In genomic region chr10:3152566-3152935, GRCh38 we compare ENCODE assay signal across 18 cellular contexts.
"Had no signal": no experiment of that assay in that cellular context is flagged by ENCODE, and none has a peak within 500 bp of the region (broad histone marks: within the 10 kb centered on the region; RNA-seq: fewer than 3 reads in every experiment).

No MANE protein-coding gene starts in this region.

- H3K27me3 ChIP-seq: breast epithelium, foreskin keratinocyte, sigmoid colon, SJCRH30, tibial artery had no signal

- H3K4me3 Mint-ChIP-seq: central memory CD8-positive, alpha-beta T cell; naive B cell; neural crest cell; stimulated activated naive CD8-positive, alpha-beta T cell treated with anti-CD3 and anti-CD28 coated beads, Interleukin-15, Interleukin-2, amounts not matched to agents 100 ng/mL and 50 ng/mL, for 24 hours; T-cell had no signal

- H3K4me1 ChIP-seq: breast epithelium, foreskin keratinocyte, lower lobe of right lung, sigmoid colon, SJCRH30, tibial artery had no signal

- H3K27ac Mint-ChIP-seq: stimulated activated naive CD8-positive, alpha-beta T cell treated with anti-CD3 and anti-CD28 coated beads, Interleukin-15, Interleukin-2, amounts not matched to agents 100 ng/mL and 50 ng/mL, for 24 hours; T-cell had no signal

- H3K4me1 Mint-ChIP-seq: naive B cell, neural crest cell, T-cell had no signal

- H3K9me3 Mint-ChIP-seq: central memory CD8-positive, alpha-beta T cell; naive B cell; neural crest cell; stimulated activated naive CD8-positive, alpha-beta T cell treated with anti-CD3 and anti-CD28 coated beads, Interleukin-15, Interleukin-2, amounts not matched to agents 100 ng/mL and 50 ng/mL, for 24 hours; T-cell had no signal

- H3K27me3 Mint-ChIP-seq: central memory CD8-positive, alpha-beta T cell; naive B cell; stimulated activated naive CD8-positive, alpha-beta T cell treated with anti-CD3 and anti-CD28 coated beads, Interleukin-15, Interleukin-2, amounts not matched to agents 100 ng/mL and 50 ng/mL, for 24 hours; T-cell had no signal

- H3K27ac ChIP-seq: breast epithelium, foreskin keratinocyte, lower lobe of right lung, sigmoid colon, SJCRH30, tibial artery had no signal

- H3K9me3 ChIP-seq: breast epithelium, lower lobe of right lung, sigmoid colon, SJCRH30, tibial artery had no signal

- H3K4me3 ChIP-seq: breast epithelium, lower lobe of right lung, sigmoid colon, SJCRH30, smooth muscle cell, tibial artery had no signal

- DNase-seq: activated CD4-positive, alpha-beta T cell treated with anti-CD3 and anti-CD28 coated beads for 48 hours; activated naive CD4-positive, alpha-beta T cell treated with anti-CD3 and anti-CD28 coated beads, Interleukin-2, amount 50 U/mL, for 16 hours; effector memory CD4-positive, alpha-beta T cell; lower lobe of right lung; naive B cell; occipital lobe; sigmoid colon; SJCRH30; stimulated activated CD4-positive, alpha-beta T cell treated with anti-CD3 and anti-CD28 coated beads, Interleukin-2, amount 100 ng/mL, for 48 hours; T-cell; T-helper 9 cell; tibial artery had no signal

- ATAC-seq: T-cell had no signal
